In genomic region chr1:156502396-156502748, GRCh38 we compare ENCODE assay signal across 8 cellular contexts. TPM values are rescaled to one million over a fixed set of nuclear protein-coding genes. Genes with fewer than 3 reads are reported as not detected.
DNase-seq lines count a peak whose midpoint lies in the region; ATAC-seq and TF ChIP-seq lines count a peak whose summit lies in the region.

No MANE protein-coding gene starts in this region.

- TF ChIP-seq EP300 in upper lobe of left lung (IDR thresholded peaks at IDR 0.05) = no peak

- H3K27me3 ChIP-seq in upper lobe of left lung = no peaks in the 10 kb centered on the region

- peaks cover 15% of the 10 kb centered on the region for H3K36me3 Mint-ChIP-seq in activated naive CD4-positive, alpha-beta T cell treated with anti-CD3 and anti-CD28 coated beads, Interleukin-2, amount 10 ng/mL, durations not matched to agents 7 days and 5 days

- H3K36me3 ChIP-seq in mesodermal cell (ENCODE audit: control insufficient read depth, insufficient read depth, low read length) = no peaks in the 10 kb centered on the region
- no peaks in the 10 kb centered on the region for H3K36me3 ChIP-seq in upper lobe of left lung

- H3K4me1 ChIP-seq in mesodermal cell (ENCODE audit: control insufficient read depth, insufficient read depth, low read length, poor library complexity, severe bottlenecking) (peaks cover 46% of the 10 kb centered on the region), upper lobe of left lung (peaks cover 51 to 70% (median 61%) of the 10 kb centered on the region in 4 donors)

- TF ChIP-seq POLR2A in upper lobe of left lung (IDR thresholded peaks at IDR 0.05) = no peak

- H3K4me3 ChIP-seq in astrocyte of the spinal cord (ENCODE audit: low read depth, low read length) (no peak overlapping the region), mesodermal cell (ENCODE audit: extremely low read depth, insufficient read depth, low read length, poor library complexity, severe bottlenecking) (no peak overlapping the region), upper lobe of left lung (peak overlapping the region in 1 of 4 donors; percentile 31)

- CTCF ChIA-PET in activated naive CD4-positive, alpha-beta T cell treated with anti-CD3 and anti-CD28 coated beads, Interleukin-2, amount 10 ng/mL, durations not matched to agents 7 days and 5 days (lab: Charles Lee) = interaction anchor here (1.3 to 10.8 kb wide), 4 partner anchors 17 to 106 kb away, joined by 6 to 150 read pairs (median 14); no protein-coding TSS in a partner anchor

- TF ChIP-seq CTCF in astrocyte of the spinal cord (IDR thresholded peaks at IDR 0.05; ENCODE audit: low read depth, low read length) (no peak), upper lobe of left lung (IDR thresholded peaks at IDR 0.05) (no peak), GM13977 (IDR thresholded peaks at IDR 0.05; ENCODE audit: extremely low read depth, insufficient read depth, missing control alignments) (no peak)

- H3K27ac Mint-ChIP-seq in activated naive CD4-positive, alpha-beta T cell treated with anti-CD3 and anti-CD28 coated beads, Interleukin-2, amount 10 ng/mL, durations not matched to agents 7 days and 5 days = peak overlapping the region; percentile 98

- H3K27ac ChIP-seq in mesodermal cell (ENCODE audit: low read depth, low read length, severe bottlenecking) = peak overlapping the region; percentile 99
- H3K27ac ChIP-seq in upper lobe of left lung = peak overlapping the region; percentile 99 to 100 (median 100)

- no peaks in the 10 kb centered on the region for H3K9me3 Mint-ChIP-seq in activated naive CD4-positive, alpha-beta T cell treated with anti-CD3 and anti-CD28 coated beads, Interleukin-2, amount 10 ng/mL, durations not matched to agents 7 days and 5 days

- H3K9me3 ChIP-seq in mesodermal cell (ENCODE audit: control insufficient read depth, low read length) (no peaks in the 10 kb centered on the region), upper lobe of left lung (no peaks in the 10 kb centered on the region)

- H3K4me1 Mint-ChIP-seq in activated naive CD4-positive, alpha-beta T cell treated with anti-CD3 and anti-CD28 coated beads, Interleukin-2, amount 10 ng/mL, durations not matched to agents 7 days and 5 days = peaks cover 72% of the 10 kb centered on the region

- peaks cover 5% of the 10 kb centered on the region for H3K27me3 Mint-ChIP-seq in activated naive CD4-positive, alpha-beta T cell treated with anti-CD3 and anti-CD28 coated beads, Interleukin-2, amount 10 ng/mL, durations not matched to agents 7 days and 5 days

- peak overlapping the region; percentile 76 for H3K4me3 Mint-ChIP-seq in activated naive CD4-positive, alpha-beta T cell treated with anti-CD3 and anti-CD28 coated beads, Interleukin-2, amount 10 ng/mL, durations not matched to agents 7 days and 5 days

- in situ Hi-C loops in astrocyte of the spinal cord (cut with HindIII; ENCODE audit: low sequenced_read_pairs) (no loop called here), GM13977 (cut with MboI; ENCODE audit: low pct_unique_long_range_greater_than_20kb, low sequenced_read_pairs, unreplicated experiment) (no loop called here)

- 88% methylated on average over 1 of the region's 1 CpG; no CpG with 5 or more reads in 1 of the 2 experiments for WGBS in mesodermal cell (ENCODE audit: insufficient coverage in 2 of 2), 2 experiments
- WGBS in upper lobe of left lung, 2 donors = 0 to 19% methylated on average over 1 of the region's 1 CpG

- no peak for ATAC-seq in upper lobe of left lung (ENCODE audit: low FRiP score in 2 of 2)

- no peak for DNase-seq in activated naive CD4-positive, alpha-beta T cell treated with anti-CD3 and anti-CD28 coated beads, Interleukin-2, amount 10 ng/mL, durations not matched to agents 7 days and 5 days
- no peak for DNase-seq in activated naive CD4-positive, alpha-beta T cell (lab: John Stamatoyannopoulos, UW)
- DNase-seq in astrocyte of the spinal cord (ENCODE audit: low read depth, low spot score) (peak; percentile 38), upper lobe of left lung (no peak), GM13977 (ENCODE audit: low spot score) (no peak), DMS153 treated with DMSO at 0.1 percent for 48 hours (lab: John Stamatoyannopoulos, UW; ENCODE audit: unreplicated experiment) (no peak)
- no peak for DNase-seq in activated effector memory CD4-positive, alpha-beta T cell treated with anti-CD3 and anti-CD28 coated beads, Interleukin-2, amount 50 U/mL, for 16 hours

RNA-seq across cellular contexts. Expression of gene MEF2D, which starts 1.8 kb away (rescaled TPM):
- polyA plus RNA-seq in mesodermal cell (2013, experiment 1 of 2) = 29.5 TPM
- 23.9 TPM for polyA plus RNA-seq in mesodermal cell (2013, experiment 2 of 2)
- total RNA-seq in upper lobe of left lung = 100 to 1,000 TPM in 2 of 6 donors, 10 to 100 TPM in 4; 42.7 to 146 (median 58.7) TPM
